ENCODE assay signal across 1 cellular context in the genomic region with DNA sequence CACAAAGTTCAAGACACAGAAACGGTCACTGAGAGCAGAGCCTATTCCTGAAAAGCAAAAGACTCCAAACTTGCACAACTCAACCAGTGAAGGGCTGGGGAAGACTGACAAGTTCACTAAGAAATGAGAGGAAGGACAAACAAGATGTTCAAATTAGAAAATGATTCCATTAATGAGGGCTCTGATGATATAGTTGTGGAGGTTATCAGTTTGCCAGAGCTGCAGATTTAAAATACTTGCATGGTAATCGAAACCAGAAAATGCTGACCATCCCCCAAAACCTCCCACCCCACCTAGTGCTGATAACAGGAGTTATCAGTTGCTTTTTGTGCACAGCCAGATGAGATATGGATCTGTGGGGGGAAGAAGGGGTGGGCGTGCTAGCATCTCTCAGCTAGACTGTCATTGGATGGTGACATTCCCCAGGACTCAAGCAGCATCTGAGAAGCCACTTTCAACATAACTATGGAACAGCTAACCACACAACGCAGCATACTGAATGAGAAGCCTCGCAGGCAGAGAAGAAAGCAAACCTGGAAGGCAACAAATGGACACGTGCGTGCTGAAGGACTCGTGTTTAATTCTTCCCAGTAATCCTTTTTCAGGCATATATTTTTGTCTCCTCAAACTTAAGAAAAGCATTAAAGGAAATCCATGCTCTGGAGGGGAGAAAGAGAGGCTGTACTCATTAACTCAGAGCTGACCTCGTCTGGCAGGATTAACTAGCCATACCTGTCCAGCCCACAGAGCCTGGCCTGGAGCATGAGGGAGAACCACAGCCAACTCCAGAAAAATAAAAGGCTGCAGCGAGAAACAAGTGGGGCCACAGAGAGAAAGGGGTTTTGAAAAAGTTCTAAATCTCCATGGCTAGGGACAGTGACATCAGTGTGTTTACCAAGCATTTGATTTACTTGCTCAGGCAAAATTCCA.
TF ChIP-seq lines count a peak whose summit lies in the region.
"Not testable (repeated sequence)": the region's sequence is repeated elsewhere in the genome, so short reads cannot be mapped to it uniquely, and the experiment has no call there.

No MANE protein-coding gene starts in this region.

TF ChIP-seq in K562, 482 proteins besides CTCF, POLR2A, EP300 and RAD21:
- TF ChIP-seq RNF2 (IDR thresholded peaks at IDR 0.05) (0 out of 2 replicates have a peak, but pooled peaks have one; percentile 20), MEIS2 (IDR thresholded peaks at IDR 0.05; ENCODE audit: partially characterized antibody) (peak; percentile 32), MAZ (CRISPR knock-in tag; conservative IDR thresholded peaks at IDR 0.05 in 1 of 2, IDR thresholded peaks at IDR 0.05 in 1 of 2) (0 out of 4 replicates have a peak, but pooled peaks of 1 of the 2 experiments have one; percentile 25), L3MBTL2 (IDR thresholded peaks at IDR 0.05) (peak; percentile 41; the same call in 1 of the 2 replicates), ZNF316 (IDR thresholded peaks at IDR 0.05) (0 out of 2 replicates have a peak, but pooled peaks have one; percentile 8), CBFA2T3 (IDR thresholded peaks at IDR 0.05) (peak; percentile 55), ZNF263 (CRISPR knock-in tag; IDR thresholded peaks at IDR 0.05; ENCODE audit: borderline replicate concordance) (0 out of 2 replicates have a peak, but pooled peaks have one; percentile 20), NR2C1 (IDR thresholded peaks at IDR 0.05) (0 out of 2 replicates have a peak, but pooled peaks have one; percentile 0), CBFA2T2 (conservative IDR thresholded peaks at IDR 0.05) (0 out of 2 replicates have a peak, but pooled peaks have one; percentile 19), ARID1B (IDR thresholded peaks at IDR 0.05) (peak; percentile 34), SMARCA4 (IDR thresholded peaks at IDR 0.05) (0 out of 2 replicates have a peak, but pooled peaks have one; percentile 15), HMBOX1 (IDR thresholded peaks at IDR 0.05) (peak; percentile 77)
- TF ChIP-seq NR2C1 (tag; IDR thresholded peaks at IDR 0.05), result not testable (repeated sequence)
- TF ChIP-seq, protein P1, sequence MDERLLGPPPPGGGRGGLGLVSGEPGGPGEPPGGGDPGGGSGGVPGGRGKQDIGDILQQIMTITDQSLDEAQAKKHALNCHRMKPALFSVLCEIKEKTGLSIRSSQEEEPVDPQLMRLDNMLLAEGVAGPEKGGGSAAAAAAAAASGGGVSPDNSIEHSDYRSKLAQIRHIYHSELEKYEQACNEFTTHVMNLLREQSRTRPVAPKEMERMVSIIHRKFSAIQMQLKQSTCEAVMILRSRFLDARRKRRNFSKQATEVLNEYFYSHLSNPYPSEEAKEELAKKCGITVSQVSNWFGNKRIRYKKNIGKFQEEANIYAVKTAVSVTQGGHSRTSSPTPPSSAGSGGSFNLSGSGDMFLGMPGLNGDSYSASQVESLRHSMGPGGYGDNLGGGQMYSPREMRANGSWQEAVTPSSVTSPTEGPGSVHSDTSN (CRISPR knock-in tag; IDR thresholded peaks at IDR 0.05; ENCODE audit: low read depth), result not testable (repeated sequence)
- TF ChIP-seq, protein P1 (tag; conservative IDR thresholded peaks at IDR 0.05; ENCODE audit: low read depth), result peak; percentile 30; the same call in 1 of the 2 replicates
- TF ChIP-seq, protein P2, sequence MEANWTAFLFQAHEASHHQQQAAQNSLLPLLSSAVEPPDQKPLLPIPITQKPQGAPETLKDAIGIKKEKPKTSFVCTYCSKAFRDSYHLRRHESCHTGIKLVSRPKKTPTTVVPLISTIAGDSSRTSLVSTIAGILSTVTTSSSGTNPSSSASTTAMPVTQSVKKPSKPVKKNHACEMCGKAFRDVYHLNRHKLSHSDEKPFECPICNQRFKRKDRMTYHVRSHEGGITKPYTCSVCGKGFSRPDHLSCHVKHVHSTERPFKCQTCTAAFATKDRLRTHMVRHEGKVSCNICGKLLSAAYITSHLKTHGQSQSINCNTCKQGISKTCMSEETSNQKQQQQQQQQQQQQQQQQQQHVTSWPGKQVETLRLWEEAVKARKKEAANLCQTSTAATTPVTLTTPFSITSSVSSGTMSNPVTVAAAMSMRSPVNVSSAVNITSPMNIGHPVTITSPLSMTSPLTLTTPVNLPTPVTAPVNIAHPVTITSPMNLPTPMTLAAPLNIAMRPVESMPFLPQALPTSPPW (CRISPR knock-in tag; IDR thresholded peaks at IDR 0.05), result peak; percentile 64; the same call in 1 of the 2 replicates
